Comparison of ENCODE assay signal across 1 cellular context in the genomic region with DNA sequence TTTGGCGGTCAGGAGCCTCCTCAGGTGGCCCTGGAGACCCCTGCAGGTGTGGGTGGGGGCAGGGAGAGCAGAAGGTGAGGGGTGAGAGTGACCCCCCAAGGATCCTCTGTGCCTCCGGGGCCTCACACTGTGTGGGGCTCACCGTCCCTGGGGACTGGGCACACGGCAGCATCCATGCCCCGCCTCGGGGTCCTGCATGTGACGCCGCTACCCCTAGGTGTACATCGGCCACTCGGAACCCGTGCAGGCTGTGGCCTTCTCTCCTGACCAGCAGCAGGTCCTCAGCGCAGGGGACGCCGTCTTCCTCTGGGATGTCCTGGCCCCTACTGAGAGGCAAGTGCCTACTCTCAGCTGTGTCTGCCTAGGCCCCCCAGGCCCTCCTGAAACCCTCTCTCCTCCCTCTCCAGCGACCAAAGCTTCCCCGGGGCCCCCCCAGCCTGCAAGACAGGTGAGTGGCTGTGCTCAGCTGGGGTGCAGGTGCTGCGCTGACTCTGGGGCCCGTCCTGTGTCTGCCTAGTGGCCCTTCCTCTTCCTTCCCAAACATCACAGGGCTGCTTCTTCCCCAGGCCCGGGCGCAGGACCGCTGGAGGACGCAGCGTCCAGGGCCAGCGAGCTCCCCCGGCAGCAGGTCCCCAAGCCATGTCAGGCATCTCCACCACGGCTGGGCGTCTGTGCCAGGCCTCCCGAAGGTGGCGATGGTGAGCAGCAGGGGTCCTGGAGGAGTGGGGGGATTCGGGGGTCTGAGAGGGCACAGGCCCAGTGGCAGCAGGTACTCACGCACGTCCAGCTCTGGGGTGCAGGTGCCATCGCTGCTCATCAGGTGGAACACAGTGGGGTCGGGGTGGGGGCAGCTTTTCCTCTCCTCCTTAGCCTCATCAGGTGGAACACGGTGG.
TF ChIP-seq lines count a peak whose summit lies in the region.

No MANE protein-coding gene starts in this region.

TF ChIP-seq in GM12891, 5 proteins besides CTCF, POLR2A, EP300 and RAD21:
- TF ChIP-seq TAF1 (IDR thresholded peaks at IDR 0.05; ENCODE audit: low read depth, low read length) (no peak), POLR2AphosphoS5 (IDR thresholded peaks at IDR 0.05; ENCODE audit: low read depth, low read length) (no peak), POU2F2 (IDR thresholded peaks at IDR 0.05; ENCODE audit: low read depth, low read length) (no peak), PAX5 (IDR thresholded peaks at IDR 0.05; ENCODE audit: insufficient read depth, low read length, severe bottlenecking) (no peak), SPI1 (IDR thresholded peaks at IDR 0.05; ENCODE audit: low read depth, low read length) (no peak)
